In genomic region chr1:38005195-38006007, GRCh38 we compare ENCODE assay signal across 8 cellular contexts. TPM values are rescaled to one million over a fixed set of nuclear protein-coding genes. Genes with fewer than 3 reads are reported as not detected.
DNase-seq lines count a peak whose midpoint lies in the region; ATAC-seq and TF ChIP-seq lines count a peak whose summit lies in the region.

Gene FHL3, minus strand, starts transcription at chr1:38005514. Its CDS starts 6,102 bp downstream, at chr1:37999412.

- H3K36me3 ChIP-seq in MM.1S (replicated peaks; ENCODE audit: insufficient read depth, low read length) (no peaks in the 10 kb centered on the region), suprapubic skin (no peaks in the 10 kb centered on the region)

- H2AFZ ChIP-seq in MM.1S (ENCODE audit: low read length): 0 out of 2 replicates have a peak within 1 kb of the TSS, but pooled peaks have one; percentile 45

- no peaks in the 10 kb centered on the region for H3F3A ChIP-seq in MM.1S (ENCODE audit: insufficient read depth, low read length)

- H3K4me1 Mint-ChIP-seq in WTC11: peaks cover 48% of the 10 kb centered on the region
- H3K4me1 Mint-ChIP-seq in memory B cell: peaks cover 4% of the 10 kb centered on the region

- H3K27me3 Mint-ChIP-seq in WTC11 (ENCODE audit: low read depth) (peaks cover 4% of the 10 kb centered on the region; the same call in 1 of the 2 replicates), memory B cell (peaks cover 10% of the 10 kb centered on the region)

- H3K4me3 Mint-ChIP-seq in WTC11 (peak within 1 kb of the TSS; percentile 75), memory B cell (peak within 1 kb of the TSS; percentile 77)

- peak within 1 kb of the TSS; percentile 52 for H3K4me2 ChIP-seq in MM.1S (ENCODE audit: low read depth, low read length)

- H3K27me3 ChIP-seq in MM.1S (replicated peaks; ENCODE audit: insufficient read depth, low read length): peaks cover 14% of the 10 kb centered on the region
- no peaks in the 10 kb centered on the region for H3K27me3 ChIP-seq in suprapubic skin

- H3K4me3 ChIP-seq in MM.1S (ENCODE audit: low read length) (0 out of 2 replicates have a peak within 1 kb of the TSS, but pooled peaks have one; percentile 9), suprapubic skin (peak within 1 kb of the TSS; percentile 55)

- no peak within 1 kb of the TSS for H3K9ac ChIP-seq in MM.1S (ENCODE audit: low read length)

- CTCF ChIA-PET in WTC11 (lab: Charles Lee): interaction anchor here (0.6 kb wide), 2 partner anchors 14 to 150 kb away, joined by 3 read pairs; no protein-coding TSS in a partner anchor

- H3K9me3 Mint-ChIP-seq in WTC11 (no peaks in the 10 kb centered on the region), memory B cell (no peaks in the 10 kb centered on the region)

- H3K27ac Mint-ChIP-seq in WTC11 (peak within 1 kb of the TSS; percentile 48), memory B cell (no peak within 1 kb of the TSS)

- H3K9me3 ChIP-seq in MM.1S (replicated peaks; ENCODE audit: insufficient read depth, low read length): no peaks in the 10 kb centered on the region
- H3K9me3 ChIP-seq in suprapubic skin: no peaks in the 10 kb centered on the region

- DNase-seq in NCI-H1436 (lab: John Stamatoyannopoulos, UW): peak; percentile 28
- no peak for DNase-seq in NCI-H1436 treated with DMSO at 0.1 percent for 48 hours (lab: John Stamatoyannopoulos, UW)
- DNase-seq in MM.1S: no peak
- peak; percentile 84 for DNase-seq in WTC11 (ENCODE audit: low spot score)
- peak; percentile 36 for DNase-seq in effector CD4-positive, alpha-beta T cell
- peak in 1 of 2 donors; percentile 30 for DNase-seq in memory B cell (ENCODE audit: low spot score in 2 of 2)
- DNase-seq in suprapubic skin (ENCODE audit: low spot score in 2 of 2): peak; percentile 75 to 84
- no peak for DNase-seq in NCI-H187 (lab: John Stamatoyannopoulos, UW)

- peak in 1 of 2 donors; percentile 23 for TF ChIP-seq POLR2A in suprapubic skin (IDR thresholded peaks at IDR 0.05)

- H3K4me1 ChIP-seq in MM.1S (ENCODE audit: low read length): no peaks in the 10 kb centered on the region
- peaks cover 49% of the 10 kb centered on the region for H3K4me1 ChIP-seq in suprapubic skin

- no peak for TF ChIP-seq EP300 in suprapubic skin (IDR thresholded peaks at IDR 0.05)

- POLR2A ChIA-PET in WTC11 (lab: Charles Lee): interaction anchor here (1.0 kb wide), 1 partner anchor 9 kb away, joined by 3 read pairs; no protein-coding TSS in a partner anchor

- H3K36me3 Mint-ChIP-seq in WTC11 (no peaks in the 10 kb centered on the region), memory B cell (no peaks in the 10 kb centered on the region)

- H3K79me2 ChIP-seq in MM.1S (ENCODE audit: low read length): no peaks in the 10 kb centered on the region

- WGBS in suprapubic skin: 52% methylated on average over 3 of the region's 83 CpGs

- ATAC-seq in WTC11: peak; percentile 68
- ATAC-seq in memory B cell (ENCODE audit: low read depth): peak; percentile 44

- no peaks in the 10 kb centered on the region for H4K20me1 ChIP-seq in MM.1S (ENCODE audit: insufficient read depth, low read length)

- TF ChIP-seq CTCF in MM.1S (IDR thresholded peaks at IDR 0.05; ENCODE audit: low read length): no peak
- no peak for TF ChIP-seq CTCF in WTC11 (IDR thresholded peaks at IDR 0.05)
- TF ChIP-seq CTCF in suprapubic skin (IDR thresholded peaks at IDR 0.05): no peak

- no peaks in the 10 kb centered on the region for H3K9me2 ChIP-seq in MM.1S (replicated peaks; ENCODE audit: insufficient read depth, low read length)

- H3K27ac ChIP-seq in MM.1S (ENCODE audit: low read length) (no peak within 1 kb of the TSS), suprapubic skin (peak within 1 kb of the TSS; percentile 81)

TF ChIP-seq in WTC11, 78 proteins besides CTCF, POLR2A, EP300 and RAD21:
- TF ChIP-seq SP1 (CRISPR knock-in tag; conservative IDR thresholded peaks at IDR 0.05): peak; percentile 52; the same call in 1 of the 2 replicates
- TF ChIP-seq ATF2 (CRISPR knock-in tag; IDR thresholded peaks at IDR 0.05; ENCODE audit: borderline replicate concordance, low read depth): no peak
TF ChIP-seq in WTC11: peak in this region for 1.

RNA-seq across cellular contexts. Expression of gene FHL3, which starts in this region (rescaled TPM):
- 28.1 to 34.4 TPM (median 28.1 TPM) in 3 replicates for total RNA-seq in WTC11 (2021)
- total RNA-seq in suprapubic skin: 10 to 100 TPM; 19.1 to 46.4 (median 35.1) TPM

Comparison
In these comparisons a context has a peak if more than half of its experiments do, and no peak if none do; other contexts are left out.
1. DNase-seq: peak in NCI-H1436 (single experiment), WTC11 (single experiment), effector CD4-positive, alpha-beta T cell (single experiment) and suprapubic skin (2 of 2); none in NCI-H1436 treated with DMSO at 0.1 percent for 48 hours (single experiment), MM.1S (single experiment) and NCI-H187 (0 of 2).